ENCODE assay signal across 8 cellular contexts in the genomic region with DNA sequence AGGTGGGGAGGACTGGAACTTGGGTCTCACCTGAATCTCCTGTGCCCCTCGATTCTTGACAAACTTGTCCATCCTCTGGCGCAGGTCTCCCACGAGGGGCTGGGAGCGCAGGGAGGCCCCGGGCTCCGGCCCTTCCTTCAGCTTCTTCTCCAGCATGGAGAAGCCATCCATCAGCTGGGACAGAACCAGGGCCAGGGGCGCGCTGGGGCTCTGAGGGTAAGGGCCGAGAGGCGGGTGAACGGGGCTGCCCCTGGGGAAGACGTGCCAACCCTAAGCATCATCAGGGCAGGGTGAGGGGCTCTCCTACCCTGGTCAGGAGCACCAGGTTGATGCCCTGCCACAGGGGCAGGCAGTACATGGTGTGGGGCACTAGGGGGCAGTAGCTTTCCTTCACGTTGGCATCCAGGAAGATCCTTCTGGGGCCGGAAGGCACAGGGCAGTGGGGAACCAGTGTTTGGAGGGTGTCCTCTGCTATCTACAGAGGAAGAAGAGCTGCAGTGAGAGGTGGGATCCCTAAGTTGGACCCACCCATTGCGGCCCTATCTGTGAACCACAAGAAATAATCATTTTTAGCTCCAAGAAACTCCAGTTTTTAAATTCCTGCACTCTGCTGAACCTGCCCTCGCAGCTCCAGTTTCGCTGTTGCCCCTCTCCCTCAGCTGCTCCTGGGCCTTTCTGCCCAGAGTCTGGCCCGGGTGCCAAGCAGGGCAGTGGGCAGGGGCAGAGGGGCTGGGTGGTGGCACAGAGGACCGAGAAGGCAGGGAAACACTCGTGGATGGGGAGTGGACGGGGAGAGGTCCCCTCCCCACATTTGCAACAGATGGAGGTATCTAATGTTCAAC. TPM values are rescaled to one million over a fixed set of nuclear protein-coding genes. Genes with fewer than 3 reads are reported as not detected.
DNase-seq lines count a peak whose midpoint lies in the region; ATAC-seq and TF ChIP-seq lines count a peak whose summit lies in the region.
"Had no signal": no experiment of that assay in that cellular context is flagged by ENCODE, and none has a peak within 500 bp of the region (broad histone marks: within the 10 kb centered on the region; RNA-seq: fewer than 3 reads in every experiment).

No MANE protein-coding gene starts in this region.

- H3K36me3 Mint-ChIP-seq in activated CD8-positive, alpha-beta T cell treated with anti-CD3 and anti-CD28 coated beads for 36 hours (ENCODE audit: low read depth) = peaks cover 7% of the 10 kb centered on the region
- peaks cover 5% of the 10 kb centered on the region for H3K36me3 Mint-ChIP-seq in progenitor cell of endocrine pancreas (ENCODE audit: insufficient read depth)

- H3K27ac Mint-ChIP-seq in activated CD8-positive, alpha-beta T cell treated with anti-CD3 and anti-CD28 coated beads for 36 hours = no peak overlapping the region
- H3K27ac Mint-ChIP-seq in progenitor cell of endocrine pancreas = no peak overlapping the region
- H3K27ac Mint-ChIP-seq: activated naive CD4-positive, alpha-beta T cell treated with anti-CD3 and anti-CD28 coated beads, Interleukin-2, amount 50 U/mL, for 24 hours had no signal

- no peak overlapping the region for H3K4me3 Mint-ChIP-seq in activated CD8-positive, alpha-beta T cell treated with anti-CD3 and anti-CD28 coated beads for 36 hours
- no peak overlapping the region for H3K4me3 Mint-ChIP-seq in progenitor cell of endocrine pancreas (ENCODE audit: low read depth)
- H3K4me3 Mint-ChIP-seq: activated naive CD4-positive, alpha-beta T cell treated with anti-CD3 and anti-CD28 coated beads, Interleukin-2, amount 50 U/mL, for 24 hours had no signal

- intact Hi-C loops in activated CD8-positive, alpha-beta T cell treated with anti-CD3 and anti-CD28 coated beads for 36 hours (cut with micrococcal nuclease) = no loop called here

- H3K36me3 ChIP-seq in GM06990 (ENCODE audit: control insufficient read depth, insufficient read depth, low read length) = peaks cover 42% of the 10 kb centered on the region

- H3K4me1 Mint-ChIP-seq in activated CD8-positive, alpha-beta T cell treated with anti-CD3 and anti-CD28 coated beads for 36 hours (ENCODE audit: low read depth) = no peaks in the 10 kb centered on the region
- no peaks in the 10 kb centered on the region for H3K4me1 Mint-ChIP-seq in progenitor cell of endocrine pancreas (ENCODE audit: low read depth)
- H3K4me1 Mint-ChIP-seq: activated naive CD4-positive, alpha-beta T cell treated with anti-CD3 and anti-CD28 coated beads, Interleukin-2, amount 50 U/mL, for 24 hours had no signal

- no peak for TF ChIP-seq POLR2A in NB4 (IDR thresholded peaks at IDR 0.05; ENCODE audit: extremely low read depth, insufficient read length)

- DNase-seq in GM06990 (ENCODE audit: extremely low read depth, insufficient read length) (no peak), NB4 (ENCODE audit: low read depth) (peak; percentile 72), fibroblast of peridontal ligament (ENCODE audit: extremely low read depth) (peak; percentile 22), progenitor cell of endocrine pancreas (ENCODE audit: low spot score, unreplicated experiment) (no peak)
- DNase-seq in activated CD8-positive, alpha-beta T cell treated with anti-CD3 and anti-CD28 coated beads for 36 hours = peak; percentile 70

- H3K4me3 ChIP-seq in GM06990 (replicated peaks; ENCODE audit: low read depth, low read length) (no peak overlapping the region), NB4 (ENCODE audit: low read depth, low read length) (no peak overlapping the region)

- TF ChIP-seq CTCF in GM06990 (IDR thresholded peaks at IDR 0.05; ENCODE audit: insufficient read depth, low read length, poor library complexity, severe bottlenecking) (peak; percentile 90), NB4 (IDR thresholded peaks at IDR 0.05; ENCODE audit: low read depth, low read length) (peak; percentile 96), progenitor cell of endocrine pancreas (IDR thresholded peaks at IDR 0.05; ENCODE audit: unreplicated experiment) (peak; percentile 68)
- peak; percentile 80 for TF ChIP-seq CTCF in activated CD8-positive, alpha-beta T cell treated with anti-CD3 and anti-CD28 coated beads for 36 hours (IDR thresholded peaks at IDR 0.05)

- CTCF ChIA-PET in activated CD8-positive, alpha-beta T cell treated with anti-CD3 and anti-CD28 coated beads for 36 hours (lab: Charles Lee) = interaction anchor here (0.7 to 2.8 kb wide), 20 partner anchors 9 to 1233 kb away, joined by 3 to 32 read pairs (median 4); a partner anchor contains a TSS

- no peaks in the 10 kb centered on the region for H3K27me3 ChIP-seq in GM06990 (replicated peaks; ENCODE audit: control insufficient read depth, insufficient read depth, low read length)

- POLR2A ChIA-PET in activated CD8-positive, alpha-beta T cell treated with anti-CD3 and anti-CD28 coated beads for 36 hours (lab: Charles Lee) = interaction anchor here (1.3 kb wide), 1 partner anchor 20 kb away, joined by 3 read pairs; no protein-coding TSS in a partner anchor

- ATAC-seq in GM21786 (IDR thresholded peaks at IDR 0.05; ENCODE audit: unreplicated experiment) = peak; percentile 63
- peak; percentile 87 for ATAC-seq in activated CD8-positive, alpha-beta T cell treated with anti-CD3 and anti-CD28 coated beads for 36 hours
- no peak for ATAC-seq in HG03135 (IDR thresholded peaks at IDR 0.05; ENCODE audit: unreplicated experiment)

- no peaks in the 10 kb centered on the region for H3K9me3 Mint-ChIP-seq in activated CD8-positive, alpha-beta T cell treated with anti-CD3 and anti-CD28 coated beads for 36 hours
- no peaks in the 10 kb centered on the region for H3K9me3 Mint-ChIP-seq in progenitor cell of endocrine pancreas (ENCODE audit: low read depth)
- H3K9me3 Mint-ChIP-seq: activated naive CD4-positive, alpha-beta T cell treated with anti-CD3 and anti-CD28 coated beads, Interleukin-2, amount 50 U/mL, for 24 hours had no signal

- H3K27me3 Mint-ChIP-seq in activated CD8-positive, alpha-beta T cell treated with anti-CD3 and anti-CD28 coated beads for 36 hours = no peaks in the 10 kb centered on the region
- H3K27me3 Mint-ChIP-seq in progenitor cell of endocrine pancreas = no peaks in the 10 kb centered on the region
- H3K27me3 Mint-ChIP-seq: activated naive CD4-positive, alpha-beta T cell treated with anti-CD3 and anti-CD28 coated beads, Interleukin-2, amount 50 U/mL, for 24 hours had no signal

RNA-seq across cellular contexts. Expression of a gene that starts 10.8 kb away (rescaled TPM):
- total RNA-seq in activated CD8-positive, alpha-beta T cell treated with anti-CD3 and anti-CD28 coated beads for 36 hours = 1 to 10 TPM; 5.3 to 6.2 TPM
- 13.3 and 15.8 TPM in 2 replicates for total RNA-seq in progenitor cell of endocrine pancreas

RNA-seq across cellular contexts. Expression of a gene that starts 21.0 kb away (rescaled TPM):
- 10 to 100 TPM; 51.9 to 52.1 TPM for total RNA-seq in activated CD8-positive, alpha-beta T cell treated with anti-CD3 and anti-CD28 coated beads for 36 hours
- 51.3 and 52.1 TPM in 2 replicates for total RNA-seq in progenitor cell of endocrine pancreas

Comparison
In these comparisons a context has a peak if more than half of its experiments do, and no peak if none do; other contexts are left out.
1. DNase-seq: peak in NB4 (single experiment), activated CD8-positive, alpha-beta T cell treated with anti-CD3 and anti-CD28 coated beads for 36 hours (single experiment) and fibroblast of peridontal ligament (single experiment); none in GM06990 (single experiment) and progenitor cell of endocrine pancreas (single experiment).
2. Peak in every context shown above with its lines, with median percentiles within 50 percentile points of each other: CTCF ChIP-seq.